9 cellular contexts compared by ENCODE assay signal in the genomic region with DNA sequence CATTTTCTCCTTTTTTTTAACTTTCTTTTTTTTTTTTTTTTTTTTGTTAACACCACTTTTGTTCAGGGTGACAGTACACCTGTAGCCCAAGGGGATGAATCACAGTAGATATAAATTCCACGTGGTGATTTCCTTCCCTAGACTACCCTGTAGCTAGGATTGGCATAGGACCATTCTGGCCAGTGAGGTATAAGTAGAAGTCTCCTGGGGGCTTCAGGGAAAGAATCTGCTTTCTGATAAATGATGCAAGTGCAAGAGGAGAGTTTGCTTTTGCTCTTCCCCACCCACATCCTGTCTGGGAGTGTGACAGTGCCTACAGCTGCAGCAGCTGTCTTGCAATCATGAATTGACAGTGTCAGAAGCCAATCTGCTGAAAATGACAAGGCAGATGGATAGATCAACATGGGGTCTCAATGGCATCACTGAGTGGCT.
DNase-seq lines count a peak whose midpoint lies in the region; ATAC-seq, FAIRE-seq and TF ChIP-seq lines count a peak whose summit lies in the region.
"Had no signal": no experiment of that assay in that cellular context is flagged by ENCODE, and none has a peak within 500 bp of the region (broad histone marks: within the 10 kb centered on the region; RNA-seq: fewer than 3 reads in every experiment).

No MANE protein-coding gene starts in this region.

- H3K27ac Mint-ChIP-seq in memory B cell = no peak overlapping the region

- no peaks in the 10 kb centered on the region for H3K36me3 Mint-ChIP-seq in memory B cell

- peak; percentile 71 for FAIRE-seq in HTR-8/SVneo (lab: Jason Lieb, UNC)

- H3K4me3 ChIP-seq in GM06990 (replicated peaks; ENCODE audit: low read depth, low read length) (peak overlapping the region; percentile 44), gastroesophageal sphincter (no peak overlapping the region), esophagus squamous epithelium (no peak overlapping the region)
- H3K4me3 ChIP-seq: upper lobe of left lung had no signal

- no peaks in the 10 kb centered on the region for H3K4me1 ChIP-seq in gastroesophageal sphincter
- H3K4me1 ChIP-seq in esophagus squamous epithelium = peaks cover 0 to 4% (median 0%) of the 10 kb centered on the region in 3 donors

- H3K27me3 ChIP-seq in GM06990 (replicated peaks; ENCODE audit: control insufficient read depth, insufficient read depth, low read length) = no peaks in the 10 kb centered on the region
- no peaks in the 10 kb centered on the region for H3K27me3 ChIP-seq in gastroesophageal sphincter
- no peaks in the 10 kb centered on the region for H3K27me3 ChIP-seq in esophagus squamous epithelium
- H3K27me3 ChIP-seq: upper lobe of left lung had no signal

- no peaks in the 10 kb centered on the region for H3K9me3 Mint-ChIP-seq in memory B cell

- H3K4me3 Mint-ChIP-seq in memory B cell = no peak overlapping the region

- TF ChIP-seq EP300 in gastroesophageal sphincter (IDR thresholded peaks at IDR 0.05) = no peak

- peaks cover 4% of the 10 kb centered on the region for H3K4me1 Mint-ChIP-seq in memory B cell

- H3K27ac ChIP-seq in gastroesophageal sphincter (no peak overlapping the region), esophagus squamous epithelium (no peak overlapping the region)
- H3K27ac ChIP-seq: upper lobe of left lung had no signal

- H3K36me3 ChIP-seq in GM06990 (ENCODE audit: control insufficient read depth, insufficient read depth, low read length) = no peaks in the 10 kb centered on the region
- no peaks in the 10 kb centered on the region for H3K36me3 ChIP-seq in gastroesophageal sphincter
- no peaks in the 10 kb centered on the region for H3K36me3 ChIP-seq in esophagus squamous epithelium
- H3K36me3 ChIP-seq: upper lobe of left lung had no signal

- ATAC-seq in GM21423 (IDR thresholded peaks at IDR 0.05; ENCODE audit: unreplicated experiment) = peak; percentile 90
- peak; percentile 93 for ATAC-seq in memory B cell (ENCODE audit: low read depth)
- ATAC-seq in gastroesophageal sphincter = no peak

- no peaks in the 10 kb centered on the region for H3K27me3 Mint-ChIP-seq in memory B cell

- intact Hi-C loops in esophagus squamous epithelium (cut with DNase I) = no loop called here

- no peaks in the 10 kb centered on the region for H3K9me3 ChIP-seq in gastroesophageal sphincter
- no peaks in the 10 kb centered on the region for H3K9me3 ChIP-seq in esophagus squamous epithelium
- H3K9me3 ChIP-seq: upper lobe of left lung had no signal

- no peak for TF ChIP-seq POLR2A in gastroesophageal sphincter (IDR thresholded peaks at IDR 0.05)
- no peak for TF ChIP-seq POLR2A in esophagus squamous epithelium (IDR thresholded peaks at IDR 0.05)

- DNase-seq in GM06990 (ENCODE audit: extremely low read depth, insufficient read length) (peak; percentile 58), HTR-8/SVneo (ENCODE audit: insufficient read length, low spot score) (peak; percentile 17), memory B cell (ENCODE audit: low spot score in 2 of 2) (no peak), DMS79 (lab: John Stamatoyannopoulos, UW) (no peak), esophagus squamous epithelium (lab: John Stamatoyannopoulos, UW) (no peak)
- peak; percentile 15 for DNase-seq in activated CD4-positive, alpha-beta T cell treated with anti-CD3 and anti-CD28 coated beads for 1 hour
- DNase-seq: upper lobe of left lung had no signal

- no peak for TF ChIP-seq CTCF in GM06990 (IDR thresholded peaks at IDR 0.05; ENCODE audit: insufficient read depth, low read length, poor library complexity, severe bottlenecking)
- no peak for TF ChIP-seq CTCF in gastroesophageal sphincter (IDR thresholded peaks at IDR 0.05)
- TF ChIP-seq CTCF in esophagus squamous epithelium (IDR thresholded peaks at IDR 0.05) = no peak

- 43% methylated on average over 1 of the region's 1 CpG; no CpG with 5 or more reads in 1 of the 2 donors for WGBS in gastroesophageal sphincter (ENCODE audit: low coverage in 1 of 2), 2 donors
- WGBS in esophagus squamous epithelium, 2 donors = 12 to 20% methylated on average over 1 of the region's 1 CpG

Comparison
In these comparisons a context has a peak if more than half of its experiments do, and no peak if none do; other contexts are left out.
1. DNase-seq: peak in GM06990 (single experiment), HTR-8/SVneo (single experiment) and activated CD4-positive, alpha-beta T cell treated with anti-CD3 and anti-CD28 coated beads for 1 hour (single experiment); none in memory B cell (0 of 2), DMS79 (single experiment) and esophagus squamous epithelium (single experiment).